In the genomic region with DNA sequence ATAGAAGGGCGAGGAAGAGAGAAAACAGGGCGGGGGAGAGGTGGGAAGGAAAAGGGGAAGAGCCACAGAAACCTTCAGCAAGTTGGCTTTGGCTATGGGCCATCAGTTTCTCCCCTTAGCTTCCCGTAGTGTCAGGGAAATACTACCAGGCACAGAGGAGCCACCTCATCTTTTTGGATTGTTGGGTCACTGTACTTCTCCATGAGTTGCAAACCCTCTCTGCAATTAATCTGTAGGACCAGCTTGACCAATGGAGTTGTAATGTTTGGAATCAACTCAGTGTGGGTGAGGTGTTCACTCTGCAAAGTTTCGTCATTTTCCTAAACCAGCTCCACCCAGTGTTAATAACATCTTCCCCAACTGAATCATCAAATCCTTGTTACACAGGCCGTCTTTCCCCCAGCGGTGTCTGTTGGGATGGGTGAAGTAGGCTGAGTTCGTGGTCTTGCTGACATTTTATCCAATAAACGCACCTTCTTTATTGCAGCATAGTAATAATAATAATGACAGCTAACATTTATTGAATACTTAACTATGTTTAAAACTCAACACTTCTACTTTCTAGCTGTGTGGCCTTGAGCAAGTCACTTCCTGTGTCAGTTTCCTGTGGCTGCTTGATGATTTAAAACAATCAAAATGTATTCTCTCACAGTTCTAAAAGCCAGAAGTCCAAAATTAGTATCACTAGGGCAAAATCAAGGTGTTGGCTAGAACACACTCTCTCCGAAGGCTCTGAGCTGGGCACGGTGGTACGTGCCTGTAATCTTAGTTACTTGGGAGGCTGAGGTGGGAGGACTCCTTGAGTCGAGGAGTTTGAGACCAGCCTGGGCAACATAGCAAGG, we compare ENCODE assay signal across 8 cellular contexts. TPM values are rescaled to one million over a fixed set of nuclear protein-coding genes. Genes with fewer than 3 reads are reported as not detected.
DNase-seq lines count a peak whose midpoint lies in the region; ATAC-seq and TF ChIP-seq lines count a peak whose summit lies in the region.

No MANE protein-coding gene starts in this region.

- peaks cover 2% of the 10 kb centered on the region for H3K36me3 Mint-ChIP-seq in activated CD8-positive, alpha-beta memory T cell treated with anti-CD3 and anti-CD28 coated beads, Interleukin-2, amount 10 ng/mL, durations not matched to agents 7 days and 5 days
- H3K36me3 Mint-ChIP-seq in T-helper 1 cell treated with Interleukin-12 subunit alpha and Interleukin-12 subunit beta and Interleukin-4 antibody, amounts not matched to agents 30 μg/mL and 1 μg/mL, for 36 hours (ENCODE audit: low read depth) = no peaks in the 10 kb centered on the region

- H3K27ac ChIP-seq in smooth muscle cell (ENCODE audit: low read depth) = peak overlapping the region; percentile 52

- DNase-seq in activated CD8-positive, alpha-beta memory T cell treated with anti-CD3 and anti-CD28 coated beads, Interleukin-2, amount 10 ng/mL, durations not matched to agents 7 days and 5 days = peak; percentile 62
- no peak for DNase-seq in activated CD8-positive, alpha-beta memory T cell treated with anti-CD3 and anti-CD28 coated beads, Interleukin-2, amount 50 U/mL, for 4 hours
- peak; percentile 83 for DNase-seq in fibroblast of gingiva (ENCODE audit: low read depth)
- no peak for DNase-seq in smooth muscle cell (lab: John Stamatoyannopoulos, UW; ENCODE audit: unreplicated experiment)
- no peak for DNase-seq in ACHN
- no peak for DNase-seq in HUDEP-2 (lab: John Stamatoyannopoulos, UW; ENCODE audit: unreplicated experiment in 76 of 76)

- no peaks in the 10 kb centered on the region for H3F3A ChIP-seq in smooth muscle cell (ENCODE audit: low read depth)

- no peaks in the 10 kb centered on the region for H3K79me2 ChIP-seq in smooth muscle cell (ENCODE audit: low read depth)

- no peaks in the 10 kb centered on the region for H3K9me3 Mint-ChIP-seq in activated CD8-positive, alpha-beta memory T cell treated with anti-CD3 and anti-CD28 coated beads, Interleukin-2, amount 10 ng/mL, durations not matched to agents 7 days and 5 days (ENCODE audit: low read depth)
- no peaks in the 10 kb centered on the region for H3K9me3 Mint-ChIP-seq in T-helper 1 cell treated with Interleukin-12 subunit alpha and Interleukin-12 subunit beta and Interleukin-4 antibody, amounts not matched to agents 30 μg/mL and 1 μg/mL, for 36 hours

- ATAC-seq in activated CD8-positive, alpha-beta memory T cell treated with anti-CD3 and anti-CD28 coated beads, Interleukin-2, amount 10 ng/mL, durations not matched to agents 7 days and 5 days = peak; percentile 79
- ATAC-seq in GM21526 (IDR thresholded peaks at IDR 0.05; ENCODE audit: low FRiP score, unreplicated experiment) = no peak

- H3K36me3 ChIP-seq in smooth muscle cell (ENCODE audit: low read depth) = no peaks in the 10 kb centered on the region

- peak overlapping the region; percentile 99 for H3K27ac Mint-ChIP-seq in activated CD8-positive, alpha-beta memory T cell treated with anti-CD3 and anti-CD28 coated beads, Interleukin-2, amount 10 ng/mL, durations not matched to agents 7 days and 5 days
- H3K27ac Mint-ChIP-seq in T-helper 1 cell treated with Interleukin-12 subunit alpha and Interleukin-12 subunit beta and Interleukin-4 antibody, amounts not matched to agents 30 μg/mL and 1 μg/mL, for 36 hours = peak overlapping the region; percentile 95

- no peaks in the 10 kb centered on the region for H3K9me3 ChIP-seq in smooth muscle cell (replicated peaks; ENCODE audit: low read depth)

- no peaks in the 10 kb centered on the region for H3K27me3 ChIP-seq in smooth muscle cell (ENCODE audit: low read depth)

- H3K27me3 Mint-ChIP-seq in activated CD8-positive, alpha-beta memory T cell treated with anti-CD3 and anti-CD28 coated beads, Interleukin-2, amount 10 ng/mL, durations not matched to agents 7 days and 5 days = no peaks in the 10 kb centered on the region
- H3K27me3 Mint-ChIP-seq in T-helper 1 cell treated with Interleukin-12 subunit alpha and Interleukin-12 subunit beta and Interleukin-4 antibody, amounts not matched to agents 30 μg/mL and 1 μg/mL, for 36 hours (ENCODE audit: low read depth) = peaks cover 4% of the 10 kb centered on the region

- no peak overlapping the region for H3K9ac ChIP-seq in smooth muscle cell (ENCODE audit: low read depth)

- H2AFZ ChIP-seq in smooth muscle cell (ENCODE audit: low read depth) = no peak overlapping the region

- no peak overlapping the region for H3K4me2 ChIP-seq in smooth muscle cell

- H3K4me1 Mint-ChIP-seq in activated CD8-positive, alpha-beta memory T cell treated with anti-CD3 and anti-CD28 coated beads, Interleukin-2, amount 10 ng/mL, durations not matched to agents 7 days and 5 days = peaks cover 43% of the 10 kb centered on the region
- H3K4me1 Mint-ChIP-seq in T-helper 1 cell treated with Interleukin-12 subunit alpha and Interleukin-12 subunit beta and Interleukin-4 antibody, amounts not matched to agents 30 μg/mL and 1 μg/mL, for 36 hours (ENCODE audit: low read depth) = peaks cover 32% of the 10 kb centered on the region

- H3K4me3 Mint-ChIP-seq in activated CD8-positive, alpha-beta memory T cell treated with anti-CD3 and anti-CD28 coated beads, Interleukin-2, amount 10 ng/mL, durations not matched to agents 7 days and 5 days = peak overlapping the region; percentile 46
- H3K4me3 Mint-ChIP-seq in T-helper 1 cell treated with Interleukin-12 subunit alpha and Interleukin-12 subunit beta and Interleukin-4 antibody, amounts not matched to agents 30 μg/mL and 1 μg/mL, for 36 hours = peak overlapping the region; percentile 69

- no peak overlapping the region for H3K4me3 ChIP-seq in smooth muscle cell

- in situ Hi-C loops in ACHN (cut with HindIII; ENCODE audit: low pct_ligation_motif_present, low pct_unique_long_range_greater_than_20kb, low sequenced_read_pairs) = no loop called here

- CTCF ChIA-PET in activated CD8-positive, alpha-beta memory T cell treated with anti-CD3 and anti-CD28 coated beads, Interleukin-2, amount 10 ng/mL, durations not matched to agents 7 days and 5 days (lab: Charles Lee) = interaction anchor here (0.7 to 3.0 kb wide), 11 partner anchors 9 to 613 kb away, joined by 3 to 21 read pairs (median 4); partner anchors contain the start of gene TCHP

- H3K4me1 ChIP-seq in smooth muscle cell (ENCODE audit: low read depth) = no peaks in the 10 kb centered on the region

- WGBS in smooth muscle cell (ENCODE audit: low lambda C conversion rate) = 82% methylated on average over 12 of the region's 12 CpGs

- no peaks in the 10 kb centered on the region for H4K20me1 ChIP-seq in smooth muscle cell (ENCODE audit: low read depth)

- no peak for TF ChIP-seq CTCF in smooth muscle cell (IDR thresholded peaks at IDR 0.05; ENCODE audit: borderline replicate concordance, insufficient read depth, poor library complexity, severe bottlenecking)

RNA-seq across cellular contexts. Expression of gene GLTP, which starts 8.1 kb away (rescaled TPM):
- total RNA-seq in activated CD8-positive, alpha-beta memory T cell treated with anti-CD3 and anti-CD28 coated beads, Interleukin-2, amount 10 ng/mL, durations not matched to agents 7 days and 5 days = 10 to 100 TPM; 16.3 to 19.2 TPM
- total RNA-seq in smooth muscle cell = 46.9 and 63.5 TPM in 2 replicates
- 38.1 and 43.4 TPM in 2 replicates for polyA plus RNA-seq in smooth muscle cell

RNA-seq across cellular contexts. Expression of gene TCHP, which starts 11.7 kb away (rescaled TPM):
- 10 to 100 TPM; 38.4 to 40.1 TPM for total RNA-seq in activated CD8-positive, alpha-beta memory T cell treated with anti-CD3 and anti-CD28 coated beads, Interleukin-2, amount 10 ng/mL, durations not matched to agents 7 days and 5 days
- total RNA-seq in smooth muscle cell = 4.2 and 6.6 TPM in 2 replicates
- 7.7 and 7.8 TPM in 2 replicates for polyA plus RNA-seq in smooth muscle cell

RNA-seq across cellular contexts. Expression of gene TRPV4, which starts 55.2 kb away (rescaled TPM):
- not detected for total RNA-seq in activated CD8-positive, alpha-beta memory T cell treated with anti-CD3 and anti-CD28 coated beads, Interleukin-2, amount 10 ng/mL, durations not matched to agents 7 days and 5 days
- total RNA-seq in smooth muscle cell = 0.63 and 1.9 TPM in 2 replicates
- polyA plus RNA-seq in smooth muscle cell = 1.5 TPM in 2 replicates

Comparison
In these comparisons a context has a peak if more than half of its experiments do, and no peak if none do; other contexts are left out.
1. DNase-seq: peak in activated CD8-positive, alpha-beta memory T cell treated with anti-CD3 and anti-CD28 coated beads, Interleukin-2, amount 10 ng/mL, durations not matched to agents 7 days and 5 days (single experiment) and fibroblast of gingiva (single experiment); none in activated CD8-positive, alpha-beta memory T cell treated with anti-CD3 and anti-CD28 coated beads, Interleukin-2, amount 50 U/mL, for 4 hours (single experiment), smooth muscle cell (single experiment), ACHN (single experiment) and HUDEP-2 (0 of 76).